9 cellular contexts compared by ENCODE assay signal in genomic region chrX:10615931-10616780, GRCh38. TPM values are rescaled to one million over a fixed set of nuclear protein-coding genes. Genes with fewer than 3 reads are reported as not detected.
DNase-seq lines count a peak whose midpoint lies in the region; ATAC-seq and TF ChIP-seq lines count a peak whose summit lies in the region.
"Had no signal": no experiment of that assay in that cellular context is flagged by ENCODE, and none has a peak within 500 bp of the region (broad histone marks: within the 10 kb centered on the region; RNA-seq: fewer than 3 reads in every experiment).

No MANE protein-coding gene starts in this region.

- H3K27ac ChIP-seq in caudate nucleus (ENCODE audit: low read depth, low read length) (no peak overlapping the region), upper lobe of right lung (no peak overlapping the region)

- peak; percentile 40 for TF ChIP-seq CTCF in natural killer cell (IDR thresholded peaks at IDR 0.05)
- TF ChIP-seq CTCF in upper lobe of right lung (IDR thresholded peaks at IDR 0.05) = peak; percentile 59

- no peaks in the 10 kb centered on the region for H3K36me3 Mint-ChIP-seq in natural killer cell
- H3K36me3 Mint-ChIP-seq in natural killer cell treated with Interleukin-12 subunit alpha and Interleukin-12 subunit beta and Interleukin-15 and Interleukin-18, amount 100 ng/mL, for 72 hours = peaks cover 4% of the 10 kb centered on the region

- peaks cover 16 to 19% of the 10 kb centered on the region in 2 donors for H3K4me1 Mint-ChIP-seq in natural killer cell
- peaks cover 11 to 12% of the 10 kb centered on the region in 2 donors for H3K4me1 Mint-ChIP-seq in natural killer cell treated with Interleukin-12 subunit alpha and Interleukin-12 subunit beta and Interleukin-15 and Interleukin-18, amount 100 ng/mL, for 72 hours (ENCODE audit: low read depth in 2 of 2)
- H3K4me1 Mint-ChIP-seq: central memory CD8-positive, alpha-beta T cell had no signal

- no peaks in the 10 kb centered on the region for H3K27me3 ChIP-seq in upper lobe of right lung

- H3K36me3 ChIP-seq in upper lobe of right lung = no peaks in the 10 kb centered on the region

- no peaks in the 10 kb centered on the region for H3K4me1 ChIP-seq in upper lobe of right lung

- H3K27ac Mint-ChIP-seq in natural killer cell = no peak overlapping the region
- no peak overlapping the region for H3K27ac Mint-ChIP-seq in natural killer cell treated with Interleukin-12 subunit alpha and Interleukin-12 subunit beta and Interleukin-15 and Interleukin-18, amount 100 ng/mL, for 72 hours

- intact Hi-C loops in natural killer cell (cut with micrococcal nuclease) (loop anchor here (5.0 kb wide), 1 partner anchor 429 kb away; no protein-coding TSS in a partner anchor), upper lobe of right lung (cut with DNase I) (no loop called here)

- no peak for DNase-seq in natural killer cell
- DNase-seq in natural killer cell treated with Interleukin-12 subunit alpha and Interleukin-12 subunit beta and Interleukin-15 and Interleukin-18, amount 100 ng/mL, for 72 hours (ENCODE audit: low spot score) = no peak
- peak; percentile 46 for DNase-seq in NCI-H510A treated with DMSO at 0.1 percent for 48 hours (lab: John Stamatoyannopoulos, UW)
- DNase-seq in caudate nucleus (lab: John Stamatoyannopoulos, UW) = peak in 34 of 61 donors; percentile 0 to 57 (median 12)
- DNase-seq in left kidney (ENCODE audit: low read depth, low spot score) = peak; percentile 80
- no peak for DNase-seq in upper lobe of right lung
- no peak for DNase-seq in NCI-H187 treated with DMSO at 0.1 percent for 48 hours (lab: John Stamatoyannopoulos, UW)

- H3K4me3 ChIP-seq in upper lobe of right lung = no peak overlapping the region

- no peaks in the 10 kb centered on the region for H3K9me3 Mint-ChIP-seq in natural killer cell
- no peaks in the 10 kb centered on the region for H3K9me3 Mint-ChIP-seq in natural killer cell treated with Interleukin-12 subunit alpha and Interleukin-12 subunit beta and Interleukin-15 and Interleukin-18, amount 100 ng/mL, for 72 hours
- H3K9me3 Mint-ChIP-seq: central memory CD8-positive, alpha-beta T cell had no signal

- H3K27me3 Mint-ChIP-seq in natural killer cell (ENCODE audit: low read depth in 2 of 2) = peaks cover 17 to 44% of the 10 kb centered on the region in 2 donors
- H3K27me3 Mint-ChIP-seq in natural killer cell treated with Interleukin-12 subunit alpha and Interleukin-12 subunit beta and Interleukin-15 and Interleukin-18, amount 100 ng/mL, for 72 hours = peaks cover 16 to 35% of the 10 kb centered on the region in 2 donors

- H3K4me3 Mint-ChIP-seq in natural killer cell = no peak overlapping the region
- no peak overlapping the region for H3K4me3 Mint-ChIP-seq in natural killer cell treated with Interleukin-12 subunit alpha and Interleukin-12 subunit beta and Interleukin-15 and Interleukin-18, amount 100 ng/mL, for 72 hours
- H3K4me3 Mint-ChIP-seq: central memory CD8-positive, alpha-beta T cell had no signal

- ATAC-seq in natural killer cell = peak in 1 of 3 donors; percentile 53
- no peak for ATAC-seq in natural killer cell treated with Interleukin-12 subunit alpha and Interleukin-12 subunit beta and Interleukin-15 and Interleukin-18, amount 100 ng/mL, for 72 hours
- ATAC-seq in HG02885 (IDR thresholded peaks at IDR 0.05; ENCODE audit: poor library complexity, unreplicated experiment) = peak; percentile 69
- ATAC-seq in upper lobe of right lung = peak; percentile 85

- H3K9me3 ChIP-seq in upper lobe of right lung = no peaks in the 10 kb centered on the region

RNA-seq across cellular contexts. Expression of gene MID1, which starts 4.2 kb away (rescaled TPM):
- total RNA-seq in natural killer cell = not detected
- under 1 TPM in 1 of 2 donors, not detected in 1; 0.36 TPM for total RNA-seq in natural killer cell treated with Interleukin-12 subunit alpha and Interleukin-12 subunit beta and Interleukin-15 and Interleukin-18, amount 100 ng/mL, for 72 hours
- total RNA-seq in upper lobe of right lung = 24.5 TPM

Comparison
In these comparisons a context has a peak if more than half of its experiments do, and no peak if none do; other contexts are left out.
1. ATAC-seq: peak in HG02885 (single experiment) and upper lobe of right lung (single experiment); none in natural killer cell treated with Interleukin-12 subunit alpha and Interleukin-12 subunit beta and Interleukin-15 and Interleukin-18, amount 100 ng/mL, for 72 hours (0 of 2).
2. DNase-seq: peak in NCI-H510A treated with DMSO at 0.1 percent for 48 hours (single experiment), caudate nucleus (34 of 61) and left kidney (single experiment); none in natural killer cell (single experiment), natural killer cell treated with Interleukin-12 subunit alpha and Interleukin-12 subunit beta and Interleukin-15 and Interleukin-18, amount 100 ng/mL, for 72 hours (single experiment), upper lobe of right lung (single experiment) and NCI-H187 treated with DMSO at 0.1 percent for 48 hours (single experiment).
3. RNA of gene MID1, which starts 4.2 kb away (total RNA-seq): 24.5 TPM in upper lobe of right lung (single experiment); 0.36 TPM in natural killer cell treated with Interleukin-12 subunit alpha and Interleukin-12 subunit beta and Interleukin-15 and Interleukin-18, amount 100 ng/mL, for 72 hours and not detected in natural killer cell; every median in the first group is over 10 times any median in the second.